In genomic region chr1:225891229-225891972, GRCh38 we compare ENCODE assay signal across 21 cellular contexts. TPM values are rescaled to one million over a fixed set of nuclear protein-coding genes. Genes with fewer than 3 reads are reported as not detected.
DNase-seq lines count a peak whose midpoint lies in the region; ATAC-seq and TF ChIP-seq lines count a peak whose summit lies in the region.
"Had no signal": no experiment of that assay in that cellular context is flagged by ENCODE, and none has a peak within 500 bp of the region (broad histone marks: within the 10 kb centered on the region; RNA-seq: fewer than 3 reads in every experiment).

No MANE protein-coding gene starts in this region.

- no peak overlapping the region for H3K27ac ChIP-seq in neuronal stem cell (replicated peaks; ENCODE audit: low read length)
- H3K27ac ChIP-seq: esophagus muscularis mucosa, sigmoid colon had no signal

- H3K79me1 ChIP-seq in neuronal stem cell (ENCODE audit: low read depth, low read length): no peaks in the 10 kb centered on the region

- peaks cover 30 to 38% (median 38%) of the 10 kb centered on the region in 3 donors for H3K4me1 Mint-ChIP-seq in T-cell
- H3K4me1 Mint-ChIP-seq in activated CD4-positive, alpha-beta memory T cell treated with anti-CD3 and anti-CD28 coated beads for 36 hours (ENCODE audit: low read depth): peaks cover 8% of the 10 kb centered on the region

- intact Hi-C loops in activated CD4-positive, alpha-beta memory T cell treated with anti-CD3 and anti-CD28 coated beads for 36 hours (cut with micrococcal nuclease): no loop called here
- intact Hi-C loops in Right ventricle myocardium superior (cut with DNase I): no loop called here

- no peak overlapping the region for H2BK15ac ChIP-seq in neuronal stem cell (ENCODE audit: low read length)

- no peak overlapping the region for H2BK12ac ChIP-seq in neuronal stem cell (ENCODE audit: low read length)

- no peak overlapping the region for H3K4me2 ChIP-seq in neuronal stem cell (ENCODE audit: insufficient read depth, low read length, poor library complexity, severe bottlenecking)

- peak overlapping the region; percentile 65 for H4K8ac ChIP-seq in neuronal stem cell (ENCODE audit: low read depth, low read length)

- H2AK5ac ChIP-seq in neuronal stem cell (ENCODE audit: low read depth, low read length): peak overlapping the region; percentile 56

- no peaks in the 10 kb centered on the region for H3K27me3 Mint-ChIP-seq in T-cell
- no peaks in the 10 kb centered on the region for H3K27me3 Mint-ChIP-seq in activated CD4-positive, alpha-beta memory T cell treated with anti-CD3 and anti-CD28 coated beads for 36 hours
- H3K27me3 Mint-ChIP-seq: activated naive CD8-positive, alpha-beta T cell treated with anti-CD3 and anti-CD28 coated beads, Interleukin-2, amount 50 U/mL, for 24 hours had no signal

- peaks cover 0 to 14% (median 0%) of the 10 kb centered on the region in 3 experiments for H3K27me3 ChIP-seq in neuronal stem cell (ENCODE audit: control insufficient read depth in 3 of 3, insufficient read depth in 3 of 3, low read depth in 1 of 3, low read length in 3 of 3)
- H3K27me3 ChIP-seq: sigmoid colon had no signal

- no peak overlapping the region for H3K4ac ChIP-seq in neuronal stem cell (ENCODE audit: low read length)

- peak; percentile 29 for DNase-seq in Daoy (ENCODE audit: low read depth)
- DNase-seq in neuronal stem cell (ENCODE audit: low spot score): no peak
- DNase-seq in T-cell: no peak
- no peak for DNase-seq in activated CD4-positive, alpha-beta memory T cell treated with anti-CD3 and anti-CD28 coated beads for 36 hours
- no peak for DNase-seq in Right ventricle myocardium superior
- DNase-seq: activated CD4-positive, alpha-beta T cell treated with anti-CD3 and anti-CD28 coated beads, Interleukin-2, amount 50 U/mL, for 48 hours; activated naive CD8-positive, alpha-beta T cell treated with anti-CD3 and anti-CD28 coated beads, Interleukin-2, amount 50 U/mL, for 24 hours; activated T-cell treated with anti-CD3 and anti-CD28 coated beads, Interleukin-2, amount 50 U/mL, for 48 hours; COR-L47; NCI-H1694; NCI-H226; NK-92 treated with Interleukin-12 subunit alpha and Interleukin-12 subunit beta, amount 100 ng/mL, for 24 hours; RPMI8226; sigmoid colon; stimulated activated CD4-positive, alpha-beta T cell treated with anti-CD3 and anti-CD28 coated beads, Interleukin-2, amount 100 ng/mL, for 24 hours; substantia nigra had no signal

- H3K23ac ChIP-seq in neuronal stem cell (ENCODE audit: low read depth, low read length, poor library complexity): no peak overlapping the region

- no peaks in the 10 kb centered on the region for H3K9me3 Mint-ChIP-seq in T-cell
- H3K9me3 Mint-ChIP-seq in activated CD4-positive, alpha-beta memory T cell treated with anti-CD3 and anti-CD28 coated beads for 36 hours: no peaks in the 10 kb centered on the region
- H3K9me3 Mint-ChIP-seq: activated naive CD8-positive, alpha-beta T cell treated with anti-CD3 and anti-CD28 coated beads, Interleukin-2, amount 50 U/mL, for 24 hours; mesothelial cell of epicardium had no signal

- H3K36me3 Mint-ChIP-seq in T-cell: no peaks in the 10 kb centered on the region
- no peaks in the 10 kb centered on the region for H3K36me3 Mint-ChIP-seq in activated CD4-positive, alpha-beta memory T cell treated with anti-CD3 and anti-CD28 coated beads for 36 hours
- H3K36me3 Mint-ChIP-seq: mesothelial cell of epicardium had no signal

- H3K27ac Mint-ChIP-seq in T-cell: peak overlapping the region in 1 of 2 donors; percentile 79
- no peak overlapping the region for H3K27ac Mint-ChIP-seq in activated CD4-positive, alpha-beta memory T cell treated with anti-CD3 and anti-CD28 coated beads for 36 hours
- H3K27ac Mint-ChIP-seq: activated naive CD8-positive, alpha-beta T cell treated with anti-CD3 and anti-CD28 coated beads, Interleukin-2, amount 50 U/mL, for 24 hours; mesothelial cell of epicardium had no signal

- H3K9ac ChIP-seq in neuronal stem cell (ENCODE audit: low read depth, low read length, poor library complexity): no peak overlapping the region

- H3K4me3 ChIP-seq in neuronal stem cell (ENCODE audit: low read length in 2 of 2): no peak overlapping the region
- H3K4me3 ChIP-seq: esophagus muscularis mucosa, sigmoid colon had no signal

- WGBS in neuronal stem cell (ENCODE audit: extremely low coverage in 2 of 2, insufficient read length in 2 of 2, insufficient replicate concordance in 1 of 2), 2 donors: no CpG with 5 or more reads among the region's 14 CpGs

- ATAC-seq in esophagus mucosa (peak; percentile 36), T-cell (replicated peaks in 1 of 4) (no peak), HG02571 (IDR thresholded peaks at IDR 0.05; ENCODE audit: unreplicated experiment) (no peak), Right ventricle myocardium superior (ENCODE audit: poor library complexity) (no peak)
- ATAC-seq: activated naive CD8-positive, alpha-beta T cell treated with anti-CD3 and anti-CD28 coated beads, Interleukin-2, amount 50 U/mL, for 24 hours had no signal

- POLR2A ChIA-PET in T-cell (lab: Charles Lee): interaction anchor here in 1 of 2 donors (0.6 kb wide), 1 partner anchor 32 kb away, joined by 3 read pairs; no protein-coding TSS in a partner anchor
- POLR2A ChIA-PET in activated CD4-positive, alpha-beta memory T cell treated with anti-CD3 and anti-CD28 coated beads for 36 hours (lab: Charles Lee): no interaction called here

- H3K18ac ChIP-seq in neuronal stem cell (ENCODE audit: low read length): peak overlapping the region; percentile 48

- no peak overlapping the region for H3K14ac ChIP-seq in neuronal stem cell (ENCODE audit: low read length)

- no peaks in the 10 kb centered on the region for H3K9me3 ChIP-seq in neuronal stem cell (replicated peaks in 1 of 2; ENCODE audit: control insufficient read depth in 2 of 2, insufficient read depth in 1 of 2, low read depth in 1 of 2, low read length in 2 of 2)
- H3K9me3 ChIP-seq: esophagus muscularis mucosa, sigmoid colon had no signal

- H4K91ac ChIP-seq in neuronal stem cell (ENCODE audit: low read depth, low read length, poor library complexity): no peak overlapping the region

- no peak overlapping the region for H2BK120ac ChIP-seq in neuronal stem cell (ENCODE audit: low read depth, low read length)

- H3K4me1 ChIP-seq in neuronal stem cell (ENCODE audit: control insufficient read depth in 2 of 2, insufficient read depth in 1 of 2, low read depth in 1 of 2, low read length in 2 of 2): peaks cover 2 to 12% of the 10 kb centered on the region in 2 donors

- H2BK5ac ChIP-seq in neuronal stem cell (ENCODE audit: low read length): no peak overlapping the region

- peak; percentile 1; the same call in 1 of the 2 replicates for TF ChIP-seq RAD21 in Ishikawa (IDR thresholded peaks at IDR 0.05; ENCODE audit: low read depth)

- no peaks in the 10 kb centered on the region for H3K36me3 ChIP-seq in neuronal stem cell (replicated peaks in 1 of 2; ENCODE audit: control insufficient read depth in 2 of 2, insufficient read depth in 2 of 2, low read length in 2 of 2)
- H3K36me3 ChIP-seq: esophagus muscularis mucosa, sigmoid colon had no signal

- peak; percentile 54; the same call in 1 of the 2 replicates for TF ChIP-seq EP300 in Ishikawa (IDR thresholded peaks at IDR 0.05; ENCODE audit: borderline replicate concordance)

- CTCF ChIA-PET in T-cell (lab: Charles Lee): interaction anchor here in 1 of 2 donors (0.5 kb wide), 1 partner anchor 8 kb away, joined by 5 read pairs; no protein-coding TSS in a partner anchor
- CTCF ChIA-PET in activated CD4-positive, alpha-beta memory T cell treated with anti-CD3 and anti-CD28 coated beads for 36 hours (lab: Charles Lee): no interaction called here

- no peak overlapping the region for H3K4me3 Mint-ChIP-seq in T-cell
- no peak overlapping the region for H3K4me3 Mint-ChIP-seq in activated CD4-positive, alpha-beta memory T cell treated with anti-CD3 and anti-CD28 coated beads for 36 hours
- H3K4me3 Mint-ChIP-seq: activated naive CD8-positive, alpha-beta T cell treated with anti-CD3 and anti-CD28 coated beads, Interleukin-2, amount 50 U/mL, for 24 hours; mesothelial cell of epicardium had no signal

- no peak overlapping the region for H2AFZ ChIP-seq in neuronal stem cell (ENCODE audit: low read length)

TF ChIP-seq in Ishikawa, 13 proteins besides CTCF, POLR2A, EP300 and RAD21 (continues in another document):
- TF ChIP-seq MAX (IDR thresholded peaks at IDR 0.05) (no peak), CREB1 (IDR thresholded peaks at IDR 0.05; ENCODE audit: low read depth) (no peak), TEAD4 (IDR thresholded peaks at IDR 0.05) (no peak), NFIC (IDR thresholded peaks at IDR 0.05) (no peak), ZBTB7A (IDR thresholded peaks at IDR 0.05; ENCODE audit: low read depth) (no peak), EGR1 (IDR thresholded peaks at IDR 0.05) (no peak)

RNA-seq across cellular contexts. Expression of gene LEFTY1, which starts 2.5 kb away (rescaled TPM):
- not detected in 2 replicates for total RNA-seq in Daoy (2014; rRNA removed; shearing (Covaris generic))
- not detected for total RNA-seq in esophagus mucosa
- 0.33 TPM for polyA plus RNA-seq in neuronal stem cell (2013, experiment 1 of 2)
- polyA plus RNA-seq in neuronal stem cell (2013, experiment 2 of 2): 0.21 TPM
- total RNA-seq in T-cell: under 1 TPM; 0.23 to 0.63 (median 0.35) TPM
- under 1 TPM in 1 of 2 experiments, not detected in 1; 0.19 TPM for total RNA-seq in activated CD4-positive, alpha-beta memory T cell treated with anti-CD3 and anti-CD28 coated beads for 36 hours
- total RNA-seq in Right ventricle myocardium superior: 0.13 TPM
- total RNA-seq: sigmoid colon had no signal

RNA-seq across cellular contexts. Expression of gene TMEM63A, which starts 9.2 kb away (rescaled TPM):
- 3.1 and 4.5 TPM in 2 replicates for total RNA-seq in Daoy (2014; rRNA removed; shearing (Covaris generic))
- total RNA-seq in esophagus mucosa (23.0 TPM), T-cell (100 to 1,000 TPM; 332 to 473 (median 390) TPM), Right ventricle myocardium superior (37.0 TPM)
- 9.6 TPM for polyA plus RNA-seq in neuronal stem cell (2013, experiment 1 of 2)
- 8.6 TPM for polyA plus RNA-seq in neuronal stem cell (2013, experiment 2 of 2)
- 10 to 100 TPM; 52.2 to 59.1 TPM for total RNA-seq in activated CD4-positive, alpha-beta memory T cell treated with anti-CD3 and anti-CD28 coated beads for 36 hours

RNA-seq across cellular contexts. Expression of gene PYCR2, which starts 32.6 kb away (rescaled TPM):
- total RNA-seq in Daoy (2014; rRNA removed; shearing (Covaris generic)): 47.4 and 51.8 TPM in 2 replicates
- total RNA-seq in esophagus mucosa (25.7 TPM), T-cell (100 to 1,000 TPM in 3 of 5 donors, 10 to 100 TPM in 2; 54.4 to 138 (median 126) TPM), Right ventricle myocardium superior (60.3 TPM)
- polyA plus RNA-seq in neuronal stem cell (2013, experiment 1 of 2): 52.5 TPM
- polyA plus RNA-seq in neuronal stem cell (2013, experiment 2 of 2): 54.2 TPM
- total RNA-seq in activated CD4-positive, alpha-beta memory T cell treated with anti-CD3 and anti-CD28 coated beads for 36 hours: 100 to 1,000 TPM; 127 TPM

RNA-seq across cellular contexts. Expression of gene LEFTY2, which starts 49.6 kb away (rescaled TPM):
- not detected in 2 replicates for total RNA-seq in Daoy (2014; rRNA removed; shearing (Covaris generic))
- total RNA-seq in esophagus mucosa: not detected
- 0.11 TPM for polyA plus RNA-seq in neuronal stem cell (2013, experiment 1 of 2)
- polyA plus RNA-seq in neuronal stem cell (2013, experiment 2 of 2): 0.10 TPM
- total RNA-seq in T-cell: under 1 TPM in 1 of 5 donors, not detected in 4; 0.16 TPM
- total RNA-seq in activated CD4-positive, alpha-beta memory T cell treated with anti-CD3 and anti-CD28 coated beads for 36 hours: not detected
- total RNA-seq in Right ventricle myocardium superior: 0.24 TPM
